In the genomic region with DNA sequence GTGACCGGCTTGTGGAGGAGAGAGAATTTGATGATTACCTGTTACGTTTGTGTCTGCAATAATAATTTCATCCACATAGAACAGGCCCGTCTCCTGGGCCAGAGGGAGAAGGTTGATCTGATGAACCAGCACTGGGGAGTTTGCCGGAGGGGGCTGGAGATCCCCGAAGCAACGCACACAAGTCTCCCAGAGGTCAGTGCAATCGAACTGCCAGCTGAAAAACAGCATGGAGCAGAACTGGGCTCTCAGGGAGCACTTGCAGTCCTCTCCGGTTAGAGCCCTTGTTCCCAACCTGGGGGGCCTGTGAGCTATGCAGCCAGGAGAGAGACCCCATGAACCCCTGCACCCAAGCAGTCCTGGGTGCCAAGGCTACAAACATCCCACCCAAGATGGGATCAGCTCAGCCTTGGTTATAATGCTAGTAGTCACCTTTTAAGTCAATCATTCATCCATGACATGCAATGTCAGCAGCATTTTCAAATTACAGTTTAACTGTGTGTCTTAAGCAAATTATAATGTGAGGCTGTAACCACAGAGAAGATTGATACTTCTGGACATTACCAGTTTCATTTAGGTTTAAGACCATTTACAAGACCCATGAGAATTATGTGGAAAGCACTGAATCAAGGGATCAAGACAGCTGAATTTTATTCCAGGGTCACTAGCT, we compare ENCODE assay signal across 25 cellular contexts. TPM values are rescaled to one million over a fixed set of nuclear protein-coding genes. Genes with fewer than 3 reads are reported as not detected.
A peak's percentile ranks its signal among the peaks of the same experiment; 100 is the strongest.
DNase-seq lines count a peak whose midpoint lies in the region; TF ChIP-seq lines count a peak whose summit lies in the region.
"Had no signal": no experiment of that assay in that cellular context is flagged by ENCODE, and none has a peak within 500 bp of the region (broad histone marks: within the 10 kb centered on the region; RNA-seq: fewer than 3 reads in every experiment).

No MANE protein-coding gene starts in this region.

- TF ChIP-seq CTCF in Loucy (conservative IDR thresholded peaks at IDR 0.05; ENCODE audit: low read length) = no peak

- no peaks in the 10 kb centered on the region for H3F3A ChIP-seq in Loucy (ENCODE audit: low read depth)

- H3K27me3 ChIP-seq in BLaER1 = no peaks in the 10 kb centered on the region
- no peaks in the 10 kb centered on the region for H3K27me3 ChIP-seq in Loucy (ENCODE audit: insufficient read depth, low read length, poor library complexity, severe bottlenecking)

- H3K36me3 ChIP-seq in BLaER1 (no peaks in the 10 kb centered on the region), Loucy (ENCODE audit: insufficient read depth, low read length) (no peaks in the 10 kb centered on the region)
- H3K36me3 ChIP-seq: HAP-1, SJSA1 had no signal

- H2AFZ ChIP-seq in Loucy (ENCODE audit: low read length) = no peak overlapping the region

- no peak overlapping the region for H3K4me3 ChIP-seq in BLaER1
- no peak overlapping the region for H3K4me3 ChIP-seq in Loucy (ENCODE audit: low read length, poor library complexity, severe bottlenecking)
- H3K4me3 ChIP-seq: GM12878, HAP-1, SJSA1 had no signal

- no peak overlapping the region for H3K27ac ChIP-seq in BLaER1
- H3K27ac ChIP-seq: C4-2B, KMS-11, SJSA1 had no signal

- H3K9ac ChIP-seq in BLaER1 = no peak overlapping the region
- no peak overlapping the region for H3K9ac ChIP-seq in Loucy (ENCODE audit: low read depth, low read length, poor library complexity, severe bottlenecking)
- H3K9ac ChIP-seq: KMS-11 had no signal

- no peaks in the 10 kb centered on the region for H3K79me2 ChIP-seq in Loucy (ENCODE audit: insufficient read depth, low read length)

- intact Hi-C loops in posterior vena cava (cut with DNase I) = no loop called here

- no peaks in the 10 kb centered on the region for H4K20me1 ChIP-seq in BLaER1
- no peaks in the 10 kb centered on the region for H4K20me1 ChIP-seq in Loucy (ENCODE audit: insufficient read depth, low read length, poor library complexity, severe bottlenecking)

- H3K9me3 ChIP-seq in BLaER1 (no peaks in the 10 kb centered on the region), Loucy (ENCODE audit: insufficient read depth, low read depth, low read length) (no peaks in the 10 kb centered on the region)
- H3K9me3 ChIP-seq: Caco-2, HAP-1, SJSA1 had no signal

- H3K4me2 ChIP-seq in BLaER1 (peak overlapping the region; percentile 59), Loucy (ENCODE audit: low read depth, low read length, poor library complexity, severe bottlenecking) (peak overlapping the region; percentile 2)
- H3K4me2 ChIP-seq: KMS-11 had no signal

- peaks cover 20% of the 10 kb centered on the region for H3K4me1 ChIP-seq in BLaER1
- H3K4me1 ChIP-seq in Loucy (ENCODE audit: insufficient read depth, low read length, poor library complexity, severe bottlenecking) = peaks cover 13% of the 10 kb centered on the region
- H3K4me1 ChIP-seq: Caco-2, HAP-1, SJSA1 had no signal

- DNase-seq in T1000 (lab: John Stamatoyannopoulos, UW) (peak; percentile 4), posterior vena cava (ENCODE audit: low spot score) (peak; percentile 62), Kasumi-1 (lab: John Stamatoyannopoulos, UW) (no peak), NCI-H510A treated with DMSO at 0.1 percent for 48 hours (lab: John Stamatoyannopoulos, UW) (no peak), SW480 (ENCODE audit: low spot score) (no peak)
- DNase-seq: AML-193; Caco-2; CD8-positive, alpha-beta T cell; EL; GDM1; GOT3; HFFc6; MV-4-11; NCI-H1105; NCI-H146; NCI-H2029; NCI-H446 treated with DMSO at 0.1 percent for 48 hours; NCI-H748 treated with DMSO at 0.1 percent for 48 hours had no signal

- no peaks in the 10 kb centered on the region for H3K9me2 ChIP-seq in Loucy (replicated peaks; ENCODE audit: low read depth, low read length)

RNA-seq across cellular contexts. Expression of a gene that starts 34.2 kb away (rescaled TPM):
- not detected for total RNA-seq in posterior vena cava
- total RNA-seq: CD8-positive, alpha-beta T cell; HFFc6 had no signal

Comparison
In these comparisons a context has a peak if more than half of its experiments do, and no peak if none do; other contexts are left out.
1. DNase-seq: peak in T1000 (single experiment) and posterior vena cava (single experiment); none in Kasumi-1 (0 of 2), NCI-H510A treated with DMSO at 0.1 percent for 48 hours (single experiment) and SW480 (single experiment).